33 cellular contexts compared by ENCODE assay signal in the genomic region with DNA sequence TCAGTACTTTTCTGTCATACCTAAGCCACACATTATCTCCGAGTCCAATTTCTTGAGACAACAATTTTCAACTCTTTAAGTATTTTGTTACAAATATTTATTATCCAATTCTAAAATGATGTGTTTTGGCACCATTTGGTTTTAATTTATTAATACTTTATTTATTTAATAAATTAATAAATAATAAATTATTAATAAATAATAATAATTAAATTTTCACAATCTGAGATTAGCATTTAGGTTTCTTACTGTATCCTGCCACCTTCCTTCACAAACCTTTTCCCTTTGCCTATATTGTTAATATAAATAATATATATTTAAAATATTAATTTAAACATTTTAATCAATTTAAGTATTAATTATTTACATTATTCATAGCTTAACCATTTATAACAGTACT. TPM values are rescaled to one million over a fixed set of nuclear protein-coding genes. Genes with fewer than 3 reads are reported as not detected.
"Had no signal": no experiment of that assay in that cellular context is flagged by ENCODE, and none has a peak within 500 bp of the region (broad histone marks: within the 10 kb centered on the region; RNA-seq: fewer than 3 reads in every experiment).

No MANE protein-coding gene starts in this region.

- ATAC-seq: activated CD8-positive, alpha-beta T cell treated with anti-CD3 and anti-CD28 coated beads for 36 hours; activated naive CD8-positive, alpha-beta T cell treated with anti-CD3 and anti-CD28 coated beads, Interleukin-2, amount 50 U/mL, for 24 hours; activated T-cell treated with anti-CD3 and anti-CD28 coated beads, Interleukin-2, amount 50 U/mL, for 4 hours; activated T-helper 17 cell treated with anti-CD3 and anti-CD28 coated beads, Interleukin-2, amount 50 U/mL, for 72 hours; body of pancreas; esophagus mucosa; foreskin keratinocyte; gastroesophageal sphincter; heart right ventricle; T-helper 17 cell had no signal

- H3K36me3 ChIP-seq: adrenal gland, colonic mucosa, gastroesophageal sphincter, heart right ventricle had no signal

- H3K9me3 Mint-ChIP-seq: activated CD8-positive, alpha-beta T cell treated with anti-CD3 and anti-CD28 coated beads for 36 hours; activated naive CD8-positive, alpha-beta T cell treated with anti-CD3 and anti-CD28 coated beads for 36 hours; activated naive CD8-positive, alpha-beta T cell treated with anti-CD3 and anti-CD28 coated beads, Interleukin-2, amount 50 U/mL, for 24 hours; activated T-cell treated with anti-CD3 and anti-CD28 coated beads, Interleukin-2, amount 50 U/mL, for 4 hours; activated T-helper 17 cell treated with anti-CD3 and anti-CD28 coated beads, Interleukin-2, amount 50 U/mL, for 72 hours; T-helper 2 cell treated with Interferon-gamma antibody and Interleukin-4, amounts not matched to agents 5 μg/mL and 100 μg/mL, for 36 hours had no signal

- H3K4me1 ChIP-seq: adrenal gland, body of pancreas, colonic mucosa had no signal

- H3K27ac ChIP-seq: adrenal gland, body of pancreas, colonic mucosa, foreskin keratinocyte, gastroesophageal sphincter, heart right ventricle had no signal

- H3K4me3 ChIP-seq: adrenal gland, body of pancreas, colonic mucosa, gastroesophageal sphincter, heart right ventricle had no signal

- H3K9me3 ChIP-seq: adrenal gland, body of pancreas, colonic mucosa, gastroesophageal sphincter, heart right ventricle had no signal

- H3K36me3 Mint-ChIP-seq: activated naive CD8-positive, alpha-beta T cell treated with anti-CD3 and anti-CD28 coated beads for 36 hours had no signal

- H3K27me3 ChIP-seq: adrenal gland, body of pancreas, colonic mucosa, foreskin keratinocyte, gastroesophageal sphincter, heart right ventricle had no signal

- H3K4me3 Mint-ChIP-seq: activated CD8-positive, alpha-beta T cell treated with anti-CD3 and anti-CD28 coated beads for 36 hours; activated naive CD8-positive, alpha-beta T cell treated with anti-CD3 and anti-CD28 coated beads for 36 hours; activated naive CD8-positive, alpha-beta T cell treated with anti-CD3 and anti-CD28 coated beads, Interleukin-2, amount 50 U/mL, for 24 hours; activated T-cell treated with anti-CD3 and anti-CD28 coated beads, Interleukin-2, amount 50 U/mL, for 4 hours; activated T-helper 17 cell treated with anti-CD3 and anti-CD28 coated beads, Interleukin-2, amount 50 U/mL, for 72 hours; T-helper 17 cell; T-helper 2 cell treated with Interferon-gamma antibody and Interleukin-4, amounts not matched to agents 5 μg/mL and 100 μg/mL, for 36 hours had no signal

- H3K27me3 Mint-ChIP-seq: activated naive CD8-positive, alpha-beta T cell treated with anti-CD3 and anti-CD28 coated beads, Interleukin-2, amount 50 U/mL, for 24 hours; activated T-helper 17 cell treated with anti-CD3 and anti-CD28 coated beads, Interleukin-2, amount 50 U/mL, for 72 hours; T-helper 17 cell had no signal

- H3K27ac Mint-ChIP-seq: activated CD8-positive, alpha-beta T cell treated with anti-CD3 and anti-CD28 coated beads for 36 hours; activated naive CD8-positive, alpha-beta T cell treated with anti-CD3 and anti-CD28 coated beads for 36 hours; activated naive CD8-positive, alpha-beta T cell treated with anti-CD3 and anti-CD28 coated beads, Interleukin-2, amount 50 U/mL, for 24 hours; activated T-helper 17 cell treated with anti-CD3 and anti-CD28 coated beads, Interleukin-2, amount 50 U/mL, for 72 hours; T-helper 17 cell; T-helper 2 cell treated with Interferon-gamma antibody and Interleukin-4, amounts not matched to agents 5 μg/mL and 100 μg/mL, for 36 hours had no signal

- DNase-seq: activated CD4-positive, alpha-beta T cell treated with anti-CD3 and anti-CD28 coated beads for 1 hour; activated CD4-positive, alpha-beta T cell treated with anti-CD3 and anti-CD28 coated beads for 4 hours; activated CD4-positive, alpha-beta T cell treated with anti-CD3 and anti-CD28 coated beads, Interleukin-2, amount 50 U/mL, for 1 hour; activated CD4-positive, alpha-beta T cell treated with anti-CD3 and anti-CD28 coated beads, Interleukin-2, amount 50 U/mL, for 48 hours; activated CD8-positive, alpha-beta memory T cell treated with anti-CD3 and anti-CD28 coated beads for 24 hours; activated CD8-positive, alpha-beta T cell treated with anti-CD3 and anti-CD28 coated beads for 36 hours; activated effector memory CD4-positive, alpha-beta T cell treated with Interleukin-2 at 50 U/mL for 16 hours; activated gamma-delta T cell treated with Interleukin-2 at 50 U/mL for 16 hours; activated naive CD4-positive, alpha-beta T cell treated with anti-CD3 and anti-CD28 coated beads, Interleukin-2, amount 50 U/mL, for 16 hours; activated naive CD4-positive, alpha-beta T cell treated with Interleukin-2 at 50 U/mL for 16 hours; activated naive CD8-positive, alpha-beta T cell treated with anti-CD3 and anti-CD28 coated beads for 36 hours; activated naive CD8-positive, alpha-beta T cell treated with anti-CD3 and anti-CD28 coated beads, Interleukin-2, amount 50 U/mL, for 24 hours; activated T-cell treated with anti-CD3 and anti-CD28 coated beads, Interleukin-2, amount 50 U/mL, for 4 hours; adrenal gland; amygdala; aorta; body of pancreas; caudate nucleus; colonic mucosa; effector CD8-positive, alpha-beta T cell; foreskin keratinocyte; heart right ventricle; T-helper 1 cell; T-helper 17 cell; T1000 had no signal

RNA-seq across cellular contexts. Expression of a gene that starts 23.9 kb away (rescaled TPM):
- total RNA-seq: activated CD8-positive, alpha-beta T cell treated with anti-CD3 and anti-CD28 coated beads for 36 hours; activated naive CD8-positive, alpha-beta T cell treated with anti-CD3 and anti-CD28 coated beads for 36 hours; activated T-cell treated with anti-CD3 and anti-CD28 coated beads, Interleukin-2, amount 50 U/mL, for 4 hours; activated T-helper 17 cell treated with anti-CD3 and anti-CD28 coated beads, Interleukin-2, amount 50 U/mL, for 72 hours; adrenal gland; aorta; body of pancreas; chondrocyte; colonic mucosa; dermis microvascular lymphatic vessel endothelial cell; epithelial cell of proximal tubule; esophagus mucosa; foreskin keratinocyte; gastroesophageal sphincter; glomerular endothelial cell; heart right ventricle; T-helper 17 cell had no signal
- polyA plus RNA-seq: adrenal gland, aorta, foreskin keratinocyte, heart right ventricle had no signal

RNA-seq across cellular contexts. Expression of a gene that starts 37.9 kb away (rescaled TPM):
- total RNA-seq: activated CD8-positive, alpha-beta T cell treated with anti-CD3 and anti-CD28 coated beads for 36 hours; activated naive CD8-positive, alpha-beta T cell treated with anti-CD3 and anti-CD28 coated beads for 36 hours; activated T-cell treated with anti-CD3 and anti-CD28 coated beads, Interleukin-2, amount 50 U/mL, for 4 hours; activated T-helper 17 cell treated with anti-CD3 and anti-CD28 coated beads, Interleukin-2, amount 50 U/mL, for 72 hours; aorta; colonic mucosa; dermis microvascular lymphatic vessel endothelial cell; gastroesophageal sphincter; heart right ventricle; T-helper 17 cell had no signal
- polyA plus RNA-seq: aorta, foreskin keratinocyte, heart right ventricle had no signal
